1 cellular context compared by ENCODE assay signal in genomic region chr7:112163021-112163310, GRCh38.
TF ChIP-seq lines count a peak whose summit lies in the region.

No MANE protein-coding gene starts in this region.

TF ChIP-seq in GM23338, 12 proteins besides CTCF, POLR2A, EP300 and RAD21 (continued from another document):
- TF ChIP-seq ZNF462 (CRISPR knock-in tag; IDR thresholded peaks at IDR 0.05) (no peak), REST (IDR thresholded peaks at IDR 0.05; ENCODE audit: unreplicated experiment) (no peak), EZH2 (IDR thresholded peaks at IDR 0.05; ENCODE audit: low read depth, unreplicated experiment) (no peak), JUNB (IDR thresholded peaks at IDR 0.05; ENCODE audit: unreplicated experiment) (no peak), CREB1 (CRISPR knock-in tag; IDR thresholded peaks at IDR 0.05; ENCODE audit: low read depth) (no peak), POLR2AphosphoS5 (IDR thresholded peaks at IDR 0.05; ENCODE audit: low read depth) (no peak), ETS1 (IDR thresholded peaks at IDR 0.05) (no peak), NANOG (IDR thresholded peaks at IDR 0.05; ENCODE audit: borderline replicate concordance) (no peak)
